ENCODE assay signal across 8 cellular contexts in the genomic region with DNA sequence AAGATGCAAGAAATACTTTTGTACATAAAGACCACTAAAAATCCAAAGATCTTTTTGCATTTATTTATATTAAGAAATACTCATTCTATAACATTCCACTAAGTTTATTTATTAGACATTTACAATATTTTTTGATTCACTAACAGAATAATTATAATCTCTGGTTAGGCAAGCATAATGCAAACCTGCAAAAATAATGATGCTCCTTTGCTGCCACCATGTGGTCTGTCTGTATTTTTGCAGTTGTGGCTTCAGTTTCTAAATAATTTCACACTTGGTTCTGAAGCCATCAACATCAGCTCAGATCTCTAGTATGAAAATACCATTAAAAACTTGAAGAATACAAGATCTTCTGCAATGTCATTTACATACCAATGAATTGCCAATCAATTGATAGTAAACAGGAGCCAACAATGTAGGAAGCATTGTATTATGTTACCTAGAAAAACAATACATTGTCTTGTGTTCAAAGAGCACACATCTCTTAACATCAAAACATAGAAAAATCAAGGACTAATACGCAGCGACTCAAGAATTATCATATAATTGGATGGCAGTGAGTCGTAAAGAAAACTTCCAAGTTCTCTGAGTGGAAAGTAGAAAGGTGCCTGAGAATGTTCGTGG. TPM values are rescaled to one million over a fixed set of nuclear protein-coding genes. Genes with fewer than 3 reads are reported as not detected.
DNase-seq lines count a peak whose midpoint lies in the region; ATAC-seq, FAIRE-seq and TF ChIP-seq lines count a peak whose summit lies in the region.

No MANE protein-coding gene starts in this region.

- H3K27ac Mint-ChIP-seq in WTC11 (no peak overlapping the region), nephron progenitor cell (peak overlapping the region; percentile 6)

- peak; percentile 95 to 97 for TF ChIP-seq RAD21 in A549 (conservative IDR thresholded peaks at IDR 0.05 in 1 of 2, IDR thresholded peaks at IDR 0.05 in 1 of 2)

- H3K9me3 ChIP-seq in A549 (no peaks in the 10 kb centered on the region), uterus (no peaks in the 10 kb centered on the region)

- H3K4me3 Mint-ChIP-seq in WTC11 (no peak overlapping the region), nephron progenitor cell (no peak overlapping the region)

- H3K4me1 Mint-ChIP-seq in WTC11 (peaks cover 6% of the 10 kb centered on the region), nephron progenitor cell (peaks cover 34% of the 10 kb centered on the region)

- ATAC-seq in A549 (peak in 1 of 2 experiments; percentile 77; a peak in 3 of 6 replicates), HG02623 (IDR thresholded peaks at IDR 0.05; ENCODE audit: unreplicated experiment) (peak; percentile 81), WTC11 (peak; percentile 60)

- no peak for TF ChIP-seq EP300 in A549 (IDR thresholded peaks at IDR 0.05)

- H3K9me3 Mint-ChIP-seq in WTC11 (no peaks in the 10 kb centered on the region), nephron progenitor cell (no peaks in the 10 kb centered on the region)

- H3K4me2 ChIP-seq in A549: peak overlapping the region; percentile 29; the same call in 2 of the 3 replicates

- 19% methylated on average over 4 of the region's 4 CpGs for WGBS in A549 (ENCODE audit: missing lambda C conversion rate)

- H3K27me3 ChIP-seq in uterus: no peaks in the 10 kb centered on the region

- no peaks in the 10 kb centered on the region for H3K36me3 Mint-ChIP-seq in WTC11
- H3K36me3 Mint-ChIP-seq in nephron progenitor cell (ENCODE audit: low read depth): no peaks in the 10 kb centered on the region

- POLR2A ChIA-PET in A549 (lab: Yijun Ruan, JAX) (no interaction called here), GM10248 (lab: Yijun Ruan, JAX) (no interaction called here), WTC11 (lab: Charles Lee) (no interaction called here)

- CTCF ChIA-PET in A549 (lab: Yijun Ruan, JAX) (interaction anchor here (0.6 to 3.1 kb wide), 29 partner anchors 9 to 1913 kb away, joined by 3 to 43 read pairs (median 4); a partner anchor contains a TSS), GM10248 (lab: Yijun Ruan, JAX) (interaction anchor here (0.6 to 3.2 kb wide), 15 partner anchors 9 to 893 kb away, joined by 3 to 13 read pairs (median 4); no protein-coding TSS in a partner anchor), WTC11 (lab: Charles Lee) (interaction anchor here (0.5 to 1.8 kb wide), 11 partner anchors 9 to 1913 kb away, joined by 3 to 7 read pairs (median 3); no protein-coding TSS in a partner anchor)

- H3K4me3 ChIP-seq in A549 (no peak overlapping the region), epithelial cell of proximal tubule (ENCODE audit: low read depth, low read length) (no peak overlapping the region), uterus (no peak overlapping the region)

- TF ChIP-seq CTCF in A549 (IDR thresholded peaks at IDR 0.05) (peak; percentile 94), GM10248 (IDR thresholded peaks at IDR 0.05; ENCODE audit: control extremely low read depth, extremely low read depth, low read depth, missing control alignments) (peak; percentile 75), WTC11 (IDR thresholded peaks at IDR 0.05) (peak; percentile 52), epithelial cell of proximal tubule (conservative IDR thresholded peaks at IDR 0.05; ENCODE audit: low read depth, low read length) (peak; percentile 70), nephron progenitor cell (IDR thresholded peaks at IDR 0.05) (peak; percentile 76), uterus (IDR thresholded peaks at IDR 0.05) (peak; percentile 65 to 87 (median 72))

- DNase-seq in A549 (ENCODE audit: low read depth in 1 of 2, low spot score in 1 of 2) (peak; percentile 12 to 53), GM10248 (ENCODE audit: extremely low spot score) (peak; percentile 39), NCI-H2029 (lab: John Stamatoyannopoulos, UW) (peak; percentile 5), WTC11 (ENCODE audit: low spot score) (peak; percentile 19), epithelial cell of proximal tubule (ENCODE audit: low read depth) (no peak), nephron progenitor cell (peak; percentile 43), uterus (peak; percentile 38 to 45)

- H3K4me1 ChIP-seq in A549: peaks cover 33% of the 10 kb centered on the region
- H3K4me1 ChIP-seq in uterus: no peaks in the 10 kb centered on the region

- no peaks in the 10 kb centered on the region for H3K36me3 ChIP-seq in uterus

- peak overlapping the region; percentile 61 to 66; a peak in 4 of 6 replicates for H3K27ac ChIP-seq in A549
- peak overlapping the region; percentile 76 to 86 for H3K27ac ChIP-seq in uterus

- TF ChIP-seq POLR2A in A549 (IDR thresholded peaks at IDR 0.05; ENCODE audit: low read length): no peak
- no peak for TF ChIP-seq POLR2A in uterus (IDR thresholded peaks at IDR 0.05)

- peak; percentile 76 for FAIRE-seq in A549 (lab: Jason Lieb, UNC)

- no peaks in the 10 kb centered on the region for H3K27me3 Mint-ChIP-seq in WTC11 (ENCODE audit: low read depth)
- H3K27me3 Mint-ChIP-seq in nephron progenitor cell (ENCODE audit: low read depth, poor library complexity): no peaks in the 10 kb centered on the region

- intact Hi-C loops in uterus (cut with DNase I; ENCODE audit: low total_unique reads): no loop called here

TF ChIP-seq in A549, 52 proteins besides CTCF, POLR2A, EP300 and RAD21:
- TF ChIP-seq, protein P1, sequence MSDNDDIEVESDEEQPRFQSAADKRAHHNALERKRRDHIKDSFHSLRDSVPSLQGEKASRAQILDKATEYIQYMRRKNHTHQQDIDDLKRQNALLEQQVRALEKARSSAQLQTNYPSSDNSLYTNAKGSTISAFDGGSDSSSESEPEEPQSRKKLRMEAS (IDR thresholded peaks at IDR 0.05): 0 out of 2 replicates have a peak, but pooled peaks have one; percentile 7
- no peak for TF ChIP-seq RNF2 (IDR thresholded peaks at IDR 0.05; ENCODE audit: borderline replicate concordance, low read depth)
- no peak for TF ChIP-seq ZNF302 (CRISPR knock-in tag; IDR thresholded peaks at IDR 0.05)
- TF ChIP-seq NPAS2 (CRISPR knock-in tag; IDR thresholded peaks at IDR 0.05; ENCODE audit: borderline replicate concordance): no peak
- TF ChIP-seq SMC3 (IDR thresholded peaks at IDR 0.05): peak; percentile 91

TF ChIP-seq in WTC11, 78 proteins besides CTCF, POLR2A, EP300 and RAD21:
- TF ChIP-seq ZNF416 (CRISPR knock-in tag; IDR thresholded peaks at IDR 0.05) (no peak), SP1 (CRISPR knock-in tag; conservative IDR thresholded peaks at IDR 0.05) (no peak), ZNF317 (CRISPR knock-in tag; IDR thresholded peaks at IDR 0.05; ENCODE audit: borderline replicate concordance, low read depth) (no peak)
- TF ChIP-seq, protein P2, sequence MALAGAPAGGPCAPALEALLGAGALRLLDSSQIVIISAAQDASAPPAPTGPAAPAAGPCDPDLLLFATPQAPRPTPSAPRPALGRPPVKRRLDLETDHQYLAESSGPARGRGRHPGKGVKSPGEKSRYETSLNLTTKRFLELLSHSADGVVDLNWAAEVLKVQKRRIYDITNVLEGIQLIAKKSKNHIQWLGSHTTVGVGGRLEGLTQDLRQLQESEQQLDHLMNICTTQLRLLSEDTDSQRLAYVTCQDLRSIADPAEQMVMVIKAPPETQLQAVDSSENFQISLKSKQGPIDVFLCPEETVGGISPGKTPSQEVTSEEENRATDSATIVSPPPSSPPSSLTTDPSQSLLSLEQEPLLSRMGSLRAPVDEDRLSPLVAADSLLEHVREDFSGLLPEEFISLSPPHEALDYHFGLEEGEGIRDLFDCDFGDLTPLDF (CRISPR knock-in tag; IDR thresholded peaks at IDR 0.05): no peak
- TF ChIP-seq, protein P3, sequence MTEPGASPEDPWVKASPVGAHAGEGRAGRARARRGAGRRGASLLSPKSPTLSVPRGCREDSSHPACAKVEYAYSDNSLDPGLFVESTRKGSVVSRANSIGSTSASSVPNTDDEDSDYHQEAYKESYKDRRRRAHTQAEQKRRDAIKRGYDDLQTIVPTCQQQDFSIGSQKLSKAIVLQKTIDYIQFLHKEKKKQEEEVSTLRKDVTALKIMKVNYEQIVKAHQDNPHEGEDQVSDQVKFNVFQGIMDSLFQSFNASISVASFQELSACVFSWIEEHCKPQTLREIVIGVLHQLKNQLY (CRISPR knock-in tag; IDR thresholded peaks at IDR 0.05): no peak
- TF ChIP-seq, protein P4, sequence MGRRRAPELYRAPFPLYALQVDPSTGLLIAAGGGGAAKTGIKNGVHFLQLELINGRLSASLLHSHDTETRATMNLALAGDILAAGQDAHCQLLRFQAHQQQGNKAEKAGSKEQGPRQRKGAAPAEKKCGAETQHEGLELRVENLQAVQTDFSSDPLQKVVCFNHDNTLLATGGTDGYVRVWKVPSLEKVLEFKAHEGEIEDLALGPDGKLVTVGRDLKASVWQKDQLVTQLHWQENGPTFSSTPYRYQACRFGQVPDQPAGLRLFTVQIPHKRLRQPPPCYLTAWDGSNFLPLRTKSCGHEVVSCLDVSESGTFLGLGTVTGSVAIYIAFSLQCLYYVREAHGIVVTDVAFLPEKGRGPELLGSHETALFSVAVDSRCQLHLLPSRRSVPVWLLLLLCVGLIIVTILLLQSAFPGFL (CRISPR knock-in tag; IDR thresholded peaks at IDR 0.05; ENCODE audit: borderline replicate concordance): no peak

RNA-seq across cellular contexts. Expression of a gene that starts 28.8 kb away (rescaled TPM):
- polyA plus RNA-seq in A549 (2011; rRNA removed) (122 and 152 TPM in 2 replicates), A549 (2017; fragmentation: RNase III; extraction: RNeasy Plus Mini Kit Qiagen cat#74134 plus additional on column Dnase treatment) (53.5 to 65.5 TPM (median 53.6 TPM) in 3 replicates)
- 20.2 and 20.8 TPM in 2 replicates for polyA plus RNA-seq in A549 (2012; cell fraction: cytosol; rRNA removed)
- polyA plus RNA-seq in A549 (2012; cell fraction: nucleus; rRNA removed): 16.6 and 23.3 TPM in 2 replicates
- polyA minus RNA-seq in A549 (2011; rRNA and poly(A)+ RNA removed): 61.5 and 124 TPM in 2 replicates
- total RNA-seq in WTC11 (2021) (59.0 to 68.3 TPM (median 64.8 TPM) in 3 replicates), epithelial cell of proximal tubule (33.6 and 50.5 TPM in 2 replicates), uterus (100 to 1,000 TPM in 1 of 4 donors, 10 to 100 TPM in 3; 24.8 to 103 (median 48.8) TPM)
